In the genomic region with DNA sequence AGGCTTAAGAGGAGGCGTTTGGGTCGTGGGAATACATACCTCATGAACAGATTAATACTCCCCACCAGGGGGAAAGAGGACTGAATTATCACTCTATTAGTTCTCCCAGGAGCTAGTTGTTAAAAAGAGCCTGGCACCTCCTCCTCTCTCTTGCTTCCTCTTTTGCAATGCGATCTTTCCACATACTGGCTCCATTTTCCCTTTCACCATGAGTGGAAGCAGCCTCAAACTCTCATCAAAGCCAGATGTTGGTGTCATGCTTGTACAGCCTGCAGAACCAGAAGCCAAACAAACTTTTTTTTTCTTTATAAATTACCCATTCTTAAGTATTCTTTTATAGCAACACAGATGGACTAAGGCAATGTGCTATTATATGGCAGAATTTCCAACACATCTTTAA, we compare ENCODE assay signal across 24 cellular contexts.
DNase-seq lines count a peak whose midpoint lies in the region; ATAC-seq, FAIRE-seq and TF ChIP-seq lines count a peak whose summit lies in the region.
"Had no signal": no experiment of that assay in that cellular context is flagged by ENCODE, and none has a peak within 500 bp of the region (broad histone marks: within the 10 kb centered on the region; RNA-seq: fewer than 3 reads in every experiment).

No MANE protein-coding gene starts in this region.

- no peak overlapping the region for H4K8ac ChIP-seq in mesenchymal stem cell (ENCODE audit: low read length)

- H2AFZ ChIP-seq in K562 (ENCODE audit: low read depth, low read length): 0 out of 2 replicates have a peak overlapping the region, but pooled peaks have one; percentile 41
- no peak overlapping the region for H2AFZ ChIP-seq in mesenchymal stem cell (ENCODE audit: low read depth, low read length)
- no peak overlapping the region for H2AFZ ChIP-seq in Karpas-422 (ENCODE audit: low read length)

- POLR2A ChIA-PET in K562 (lab: Yijun Ruan, JAX): interaction anchor here (0.5 to 0.6 kb wide), 2 partner anchors 222 to 243 kb away, joined by 3 to 4 read pairs; no protein-coding TSS in a partner anchor

- no peak overlapping the region for H3K4me3 ChIP-seq in NB4 (ENCODE audit: low read depth, low read length)
- H3K4me3 ChIP-seq in K562: no peak overlapping the region
- H3K4me3 ChIP-seq in mesenchymal stem cell (ENCODE audit: insufficient read depth in 1 of 2, low read depth in 1 of 2, low read length in 2 of 2): no peak overlapping the region
- no peak overlapping the region for H3K4me3 ChIP-seq in Karpas-422 (ENCODE audit: low read length)
- H3K4me3 ChIP-seq: gastrocnemius medialis, prostate gland, skin epidermis, testis, vagina had no signal

- no peak overlapping the region for H2BK12ac ChIP-seq in mesenchymal stem cell (ENCODE audit: low read length in 2 of 2)

- no peak overlapping the region for H3K18ac ChIP-seq in mesenchymal stem cell (ENCODE audit: low read depth in 1 of 2, low read length in 2 of 2)

- H3K27me3 ChIP-seq in K562 (ENCODE audit: control insufficient read depth in 2 of 2, insufficient read depth in 2 of 2, low read length in 2 of 2) (no peaks in the 10 kb centered on the region; a peak in 1 of 5 replicates), mesenchymal stem cell (ENCODE audit: control insufficient read depth in 1 of 2, insufficient read depth in 1 of 2, low read length in 2 of 2) (no peaks in the 10 kb centered on the region), Karpas-422 (ENCODE audit: low read length) (no peaks in the 10 kb centered on the region)
- H3K27me3 ChIP-seq: gastrocnemius medialis, neutrophil, testis, vagina had no signal

- BruUV-seq in K562 (replicated peaks; lab: Mats Ljungman, UMichigan): no TSS peak

- in situ Hi-C loops in K562 (cut with MboI): no loop called here

- H3K4me2 ChIP-seq in K562 (ENCODE audit: insufficient read depth, low read length): no peak overlapping the region
- no peak overlapping the region for H3K4me2 ChIP-seq in mesenchymal stem cell (ENCODE audit: low read length, poor library complexity, severe bottlenecking)
- no peak overlapping the region for H3K4me2 ChIP-seq in Karpas-422 (ENCODE audit: low read depth, low read length, poor library complexity, severe bottlenecking)

- H3K27ac ChIP-seq in K562 (ENCODE audit: extremely low read depth, low read depth, low read length) (no peak overlapping the region), mesenchymal stem cell (ENCODE audit: low read length, poor library complexity, severe bottlenecking) (no peak overlapping the region), Karpas-422 (ENCODE audit: low read length) (no peak overlapping the region)
- H3K27ac ChIP-seq: gastrocnemius medialis, neutrophil, prostate gland, testis, vagina had no signal

- H3K9me1 ChIP-seq in K562 (ENCODE audit: control insufficient read depth, insufficient read depth, low read length): no peaks in the 10 kb centered on the region

- no peaks in the 10 kb centered on the region for H3K36me3 ChIP-seq in K562 (ENCODE audit: control insufficient read depth, insufficient read depth, low read length)
- no peaks in the 10 kb centered on the region for H3K36me3 ChIP-seq in mesenchymal stem cell (ENCODE audit: control insufficient read depth in 1 of 2, insufficient read depth in 2 of 2, low read depth in 1 of 2, low read length in 2 of 2)
- H3K36me3 ChIP-seq in Karpas-422 (ENCODE audit: insufficient read depth, low read length): no peaks in the 10 kb centered on the region
- H3K36me3 ChIP-seq: gastrocnemius medialis, neutrophil, prostate gland, vagina had no signal

- H4K20me1 ChIP-seq in K562 (replicated peaks; ENCODE audit: control insufficient read depth, insufficient read depth, low read length) (no peaks in the 10 kb centered on the region), Karpas-422 (ENCODE audit: insufficient read depth, low read depth, low read length) (no peaks in the 10 kb centered on the region)

- CTCF ChIA-PET in K562 (lab: Yijun Ruan, JAX; ENCODE audit: low intra/inter-chr PET ratio): no interaction called here

- intact Hi-C loops in K562 (cut with micrococcal nuclease): no loop called here

- H3K4ac ChIP-seq in mesenchymal stem cell (ENCODE audit: low read depth in 1 of 2, low read length in 2 of 2): no peak overlapping the region

- H3K9me3 ChIP-seq in K562 (replicated peaks; ENCODE audit: control insufficient read depth, insufficient read depth, low read depth, low read length) (peaks cover 6% of the 10 kb centered on the region), mesenchymal stem cell (ENCODE audit: control insufficient read depth, low read length) (peaks cover 3% of the 10 kb centered on the region), Karpas-422 (ENCODE audit: low read length) (no peaks in the 10 kb centered on the region)
- H3K9me3 ChIP-seq: gastrocnemius medialis, neutrophil, prostate gland, testis, vagina had no signal

- H3K9ac ChIP-seq in K562 (ENCODE audit: insufficient read depth in 1 of 2, low read depth in 2 of 2, low read length in 2 of 2) (no peak overlapping the region), mesenchymal stem cell (ENCODE audit: low read length) (no peak overlapping the region), Karpas-422 (ENCODE audit: low read length) (no peak overlapping the region)

- H2BK5ac ChIP-seq in mesenchymal stem cell (ENCODE audit: low read depth, low read length, poor library complexity, severe bottlenecking): no peak overlapping the region

- 3% methylated on average over 3 of the region's 3 CpGs for WGBS in K562 (ENCODE audit: insufficient coverage, low coverage, missing lambda C conversion rate)
- WGBS in mesenchymal stem cell: 95% methylated on average over 1 of the region's 3 CpGs

- no peaks in the 10 kb centered on the region for H3K79me1 ChIP-seq in mesenchymal stem cell (replicated peaks; ENCODE audit: low read length, poor library complexity, severe bottlenecking)

- no peak overlapping the region for H2AK5ac ChIP-seq in mesenchymal stem cell (ENCODE audit: low read length, severe bottlenecking)

- TF ChIP-seq CTCF in NB4 (IDR thresholded peaks at IDR 0.05; ENCODE audit: low read depth, low read length): no peak
- no peak for TF ChIP-seq CTCF in K562 (IDR thresholded peaks at IDR 0.05 in 2 of 3, conservative IDR thresholded peaks at IDR 0.05 in 1 of 3; ENCODE audit: insufficient read depth in 2 of 3, low read depth in 1 of 3, low read length in 3 of 3)

- H3K14ac ChIP-seq in mesenchymal stem cell (ENCODE audit: low read length in 2 of 2): no peak overlapping the region

- no peaks in the 10 kb centered on the region for H3K4me1 ChIP-seq in K562 (replicated peaks in 1 of 2; ENCODE audit: control insufficient read depth in 2 of 2, insufficient read depth in 2 of 2, low read length in 2 of 2)
- no peaks in the 10 kb centered on the region for H3K4me1 ChIP-seq in mesenchymal stem cell (ENCODE audit: control insufficient read depth, insufficient read depth, low read depth, low read length)
- H3K4me1 ChIP-seq in Karpas-422 (ENCODE audit: low read length): no peaks in the 10 kb centered on the region
- H3K4me1 ChIP-seq: gastrocnemius medialis, prostate gland, testis, vagina had no signal

- no peak overlapping the region for H2BK15ac ChIP-seq in mesenchymal stem cell (ENCODE audit: low read depth, poor library complexity, severe bottlenecking)

- H3K9me2 ChIP-seq in Karpas-422 (replicated peaks; ENCODE audit: insufficient read depth, low read length): peaks cover 5% of the 10 kb centered on the region; the same call in 1 of the 2 replicates

- no peak for FAIRE-seq in K562 (lab: Jason Lieb, UNC)

- TF ChIP-seq RAD21 in K562 (CRISPR knock-in tag; conservative IDR thresholded peaks at IDR 0.05 in 1 of 2, IDR thresholded peaks at IDR 0.05 in 1 of 2): no peak

- TF ChIP-seq EP300 in K562 (IDR thresholded peaks at IDR 0.05; ENCODE audit: low read length): no peak

- TF ChIP-seq POLR2A in NB4 (IDR thresholded peaks at IDR 0.05; ENCODE audit: extremely low read depth, insufficient read length) (no peak), K562 (conservative IDR thresholded peaks at IDR 0.05) (no peak)

- no peak overlapping the region for H2BK120ac ChIP-seq in mesenchymal stem cell (ENCODE audit: low read depth, low read length)

- no peak overlapping the region for H3K23ac ChIP-seq in mesenchymal stem cell (ENCODE audit: low read length in 2 of 2)

- no peaks in the 10 kb centered on the region for H3K79me2 ChIP-seq in K562 (ENCODE audit: control insufficient read depth, insufficient read depth, low read length)
- H3K79me2 ChIP-seq in Karpas-422 (ENCODE audit: low read length): no peaks in the 10 kb centered on the region

- no peak for ATAC-seq in K562
- ATAC-seq: activated CD8-positive, alpha-beta memory T cell treated with anti-CD3 and anti-CD28 coated beads, Interleukin-2, amount 10 ng/mL, durations not matched to agents 7 days and 5 days; CD8-positive, alpha-beta T cell; gastrocnemius medialis; stimulated activated effector memory CD8-positive, alpha-beta T cell treated with anti-CD3 and anti-CD28 coated beads, Interleukin-12 subunit alpha, Interleukin-12 subunit beta, amount 100 ng/mL, for 72 hours had no signal

- no peak overlapping the region for H4K91ac ChIP-seq in mesenchymal stem cell (ENCODE audit: low read length)

- DNase-seq in GM03348 (ENCODE audit: low spot score) (peak; percentile 43), NB4 (ENCODE audit: low read depth) (peak; percentile 66), K562 (ENCODE audit: extremely low read depth in 1 of 4, low spot score in 3 of 4) (no peak), mesenchymal stem cell (peak; percentile 22), Karpas-422 (no peak), hepatic stellate cell (ENCODE audit: low spot score) (no peak), hippocampal formation (lab: John Stamatoyannopoulos, UW) (no peak), NCI-H82 (lab: John Stamatoyannopoulos, UW) (no peak)
- DNase-seq: activated CD4-positive, alpha-beta T cell treated with anti-CD3 and anti-CD28 coated beads for 48 hours; activated CD8-positive, alpha-beta memory T cell treated with anti-CD3 and anti-CD28 coated beads, Interleukin-2, amount 10 ng/mL, durations not matched to agents 7 days and 5 days; aorta; CD8-positive, alpha-beta T cell; gastrocnemius medialis; HFFc6; islet precursor cell; NCI-H1417; NCI-H510A treated with DMSO at 0.1 percent for 48 hours; stimulated activated CD4-positive, alpha-beta T cell treated with anti-CD3 and anti-CD28 coated beads, Interleukin-2, amount 100 ng/mL, for 24 hours; testis had no signal

TF ChIP-seq in K562, 482 proteins besides CTCF, POLR2A, EP300 and RAD21:
- TF ChIP-seq HDAC2 (IDR thresholded peaks at IDR 0.05): no peak
- peak; percentile 26; the same call in 1 of the 2 replicates for TF ChIP-seq CEBPB (tag; IDR thresholded peaks at IDR 0.05)
TF ChIP-seq in K562: peak in this region for 1.

Comparison
In these comparisons a context has a peak if more than half of its experiments do, and no peak if none do; other contexts are left out.
1. DNase-seq: peak in GM03348 (single experiment), NB4 (single experiment) and mesenchymal stem cell (single experiment); none in K562 (0 of 4), Karpas-422 (single experiment), hepatic stellate cell (single experiment), hippocampal formation (0 of 2) and NCI-H82 (single experiment).